In genomic region chr5:1552469-1553255, GRCh38 we compare ENCODE assay signal across 11 cellular contexts. TPM values are rescaled to one million over a fixed set of nuclear protein-coding genes. Genes with fewer than 3 reads are reported as not detected.
A peak's percentile ranks its signal among the peaks of the same experiment; 100 is the strongest.
DNase-seq lines count a peak whose midpoint lies in the region; TF ChIP-seq lines count a peak whose summit lies in the region.
"Had no signal": no experiment of that assay in that cellular context is flagged by ENCODE, and none has a peak within 500 bp of the region (broad histone marks: within the 10 kb centered on the region; RNA-seq: fewer than 3 reads in every experiment).

No MANE protein-coding gene starts in this region.

- H3K4me1 ChIP-seq in smooth muscle cell (ENCODE audit: low read depth), result peaks cover 4% of the 10 kb centered on the region

- H3K36me3 Mint-ChIP-seq in activated CD4-positive, alpha-beta memory T cell treated with anti-CD3 and anti-CD28 coated beads, Interleukin-2, amount 10 ng/mL, durations not matched to agents 7 days and 5 days (ENCODE audit: low read depth), result no peaks in the 10 kb centered on the region
- no peaks in the 10 kb centered on the region for H3K36me3 Mint-ChIP-seq in activated CD4-positive, alpha-beta memory T cell treated with anti-CD3 and anti-CD28 coated beads for 36 hours

- no peaks in the 10 kb centered on the region for H3K79me2 ChIP-seq in smooth muscle cell (ENCODE audit: low read depth)

- TF ChIP-seq CTCF in coronary artery (IDR thresholded peaks at IDR 0.05), result no peak
- TF ChIP-seq CTCF in smooth muscle cell (IDR thresholded peaks at IDR 0.05; ENCODE audit: borderline replicate concordance, insufficient read depth, poor library complexity, severe bottlenecking), result no peak

- H3K4me3 ChIP-seq in coronary artery, result peak overlapping the region; percentile 53
- H3K4me3 ChIP-seq in smooth muscle cell, result no peak overlapping the region
- H3K4me3 ChIP-seq: PC-9 had no signal

- intact Hi-C loops in activated CD4-positive, alpha-beta memory T cell treated with anti-CD3 and anti-CD28 coated beads for 36 hours (cut with micrococcal nuclease), result no loop called here

- no peak overlapping the region for H3K4me2 ChIP-seq in smooth muscle cell
- H3K4me2 ChIP-seq: PC-9 had no signal

- H3K27ac ChIP-seq in coronary artery, result peak overlapping the region in 1 of 2 donors; percentile 3
- H3K27ac ChIP-seq in smooth muscle cell (ENCODE audit: low read depth), result no peak overlapping the region
- H3K27ac ChIP-seq: PC-9 had no signal

- no peak overlapping the region for H3K9ac ChIP-seq in smooth muscle cell (ENCODE audit: low read depth)

- H3K9me3 ChIP-seq in smooth muscle cell (replicated peaks; ENCODE audit: low read depth), result no peaks in the 10 kb centered on the region

- no peak overlapping the region for H3K4me3 Mint-ChIP-seq in activated CD4-positive, alpha-beta memory T cell treated with anti-CD3 and anti-CD28 coated beads, Interleukin-2, amount 10 ng/mL, durations not matched to agents 7 days and 5 days
- H3K4me3 Mint-ChIP-seq in activated CD4-positive, alpha-beta memory T cell treated with anti-CD3 and anti-CD28 coated beads for 36 hours, result no peak overlapping the region

- POLR2A ChIA-PET in activated CD4-positive, alpha-beta memory T cell treated with anti-CD3 and anti-CD28 coated beads, Interleukin-2, amount 10 ng/mL, durations not matched to agents 7 days and 5 days (lab: Charles Lee), result no interaction called here
- POLR2A ChIA-PET in activated CD4-positive, alpha-beta memory T cell treated with anti-CD3 and anti-CD28 coated beads for 36 hours (lab: Charles Lee), result no interaction called here

- 85% methylated on average over 33 of the region's 33 CpGs for WGBS in smooth muscle cell (ENCODE audit: low lambda C conversion rate)

- no peaks in the 10 kb centered on the region for H3K4me1 Mint-ChIP-seq in activated CD4-positive, alpha-beta memory T cell treated with anti-CD3 and anti-CD28 coated beads, Interleukin-2, amount 10 ng/mL, durations not matched to agents 7 days and 5 days
- no peaks in the 10 kb centered on the region for H3K4me1 Mint-ChIP-seq in activated CD4-positive, alpha-beta memory T cell treated with anti-CD3 and anti-CD28 coated beads for 36 hours (ENCODE audit: low read depth)
- H3K4me1 Mint-ChIP-seq: naive B cell had no signal

- H3K27ac Mint-ChIP-seq in activated CD4-positive, alpha-beta memory T cell treated with anti-CD3 and anti-CD28 coated beads, Interleukin-2, amount 10 ng/mL, durations not matched to agents 7 days and 5 days, result no peak overlapping the region
- H3K27ac Mint-ChIP-seq in activated CD4-positive, alpha-beta memory T cell treated with anti-CD3 and anti-CD28 coated beads for 36 hours, result no peak overlapping the region

- H3K27me3 ChIP-seq in smooth muscle cell (ENCODE audit: low read depth), result peaks cover 8% of the 10 kb centered on the region

- no peaks in the 10 kb centered on the region for H3F3A ChIP-seq in smooth muscle cell (ENCODE audit: low read depth)

- CTCF ChIA-PET in activated CD4-positive, alpha-beta memory T cell treated with anti-CD3 and anti-CD28 coated beads, Interleukin-2, amount 10 ng/mL, durations not matched to agents 7 days and 5 days (lab: Charles Lee), result no interaction called here
- CTCF ChIA-PET in activated CD4-positive, alpha-beta memory T cell treated with anti-CD3 and anti-CD28 coated beads for 36 hours (lab: Charles Lee), result no interaction called here

- H3K9me3 Mint-ChIP-seq in activated CD4-positive, alpha-beta memory T cell treated with anti-CD3 and anti-CD28 coated beads, Interleukin-2, amount 10 ng/mL, durations not matched to agents 7 days and 5 days, result no peaks in the 10 kb centered on the region
- no peaks in the 10 kb centered on the region for H3K9me3 Mint-ChIP-seq in activated CD4-positive, alpha-beta memory T cell treated with anti-CD3 and anti-CD28 coated beads for 36 hours
- H3K9me3 Mint-ChIP-seq: naive B cell had no signal

- H3K27me3 Mint-ChIP-seq in activated CD4-positive, alpha-beta memory T cell treated with anti-CD3 and anti-CD28 coated beads, Interleukin-2, amount 10 ng/mL, durations not matched to agents 7 days and 5 days, result no peaks in the 10 kb centered on the region
- H3K27me3 Mint-ChIP-seq in activated CD4-positive, alpha-beta memory T cell treated with anti-CD3 and anti-CD28 coated beads for 36 hours, result no peaks in the 10 kb centered on the region

- no peak overlapping the region for H2AFZ ChIP-seq in smooth muscle cell (ENCODE audit: low read depth)
- H2AFZ ChIP-seq: PC-9 had no signal

- DNase-seq in activated CD4-positive, alpha-beta memory T cell treated with anti-CD3 and anti-CD28 coated beads, Interleukin-2, amount 10 ng/mL, durations not matched to agents 7 days and 5 days, result peak; percentile 10
- DNase-seq in activated CD4-positive, alpha-beta memory T cell treated with anti-CD3 and anti-CD28 coated beads for 36 hours, result no peak
- DNase-seq in coronary artery (ENCODE audit: low spot score) (peak; percentile 69), medulla oblongata (ENCODE audit: extremely low spot score) (peak; percentile 97), ureter (ENCODE audit: low spot score) (peak; percentile 41), GF-D8 (lab: John Stamatoyannopoulos, UW) (no peak), smooth muscle cell (lab: John Stamatoyannopoulos, UW; ENCODE audit: unreplicated experiment) (no peak)
- no peak for DNase-seq in stimulated activated CD4-positive, alpha-beta T cell treated with anti-CD3 and anti-CD28 coated beads, Interleukin-4, amount 100 ng/mL, for 24 hours
- DNase-seq: naive B cell; stimulated activated CD8-positive, alpha-beta memory T cell treated with anti-CD3 and anti-CD28 coated beads, Interleukin-4, amount 100 ng/mL, for 48 hours had no signal

- no peaks in the 10 kb centered on the region for H4K20me1 ChIP-seq in smooth muscle cell (ENCODE audit: low read depth)

- H3K36me3 ChIP-seq in smooth muscle cell (ENCODE audit: low read depth), result no peaks in the 10 kb centered on the region

RNA-seq across cellular contexts. Expression of gene LPCAT1, which starts 28.9 kb away (rescaled TPM):
- total RNA-seq in activated CD4-positive, alpha-beta memory T cell treated with anti-CD3 and anti-CD28 coated beads, Interleukin-2, amount 10 ng/mL, durations not matched to agents 7 days and 5 days, result 10 to 100 TPM; 68.7 to 71.4 TPM
- 10 to 100 TPM; 48.4 to 51.4 TPM for total RNA-seq in activated CD4-positive, alpha-beta memory T cell treated with anti-CD3 and anti-CD28 coated beads for 36 hours
- total RNA-seq in ureter (48.0 TPM), smooth muscle cell (42.7 and 52.0 TPM in 2 replicates)
- polyA plus RNA-seq in smooth muscle cell, result 50.1 and 55.7 TPM in 2 replicates

Comparison
In these comparisons a context has a peak if more than half of its experiments do, and no peak if none do; other contexts are left out.
1. DNase-seq: peak in activated CD4-positive, alpha-beta memory T cell treated with anti-CD3 and anti-CD28 coated beads, Interleukin-2, amount 10 ng/mL, durations not matched to agents 7 days and 5 days (single experiment), coronary artery (single experiment), medulla oblongata (single experiment) and ureter (single experiment); none in activated CD4-positive, alpha-beta memory T cell treated with anti-CD3 and anti-CD28 coated beads for 36 hours (single experiment), GF-D8 (single experiment), stimulated activated CD4-positive, alpha-beta T cell treated with anti-CD3 and anti-CD28 coated beads, Interleukin-4, amount 100 ng/mL, for 24 hours (single experiment) and smooth muscle cell (single experiment).